ENCODE assay signal across 18 cellular contexts in genomic region chr10:23359692-23360380, GRCh38. TPM values are rescaled to one million over a fixed set of nuclear protein-coding genes. Genes with fewer than 3 reads are reported as not detected.
"Had no signal": no experiment of that assay in that cellular context is flagged by ENCODE, and none has a peak within 500 bp of the region (broad histone marks: within the 10 kb centered on the region; RNA-seq: fewer than 3 reads in every experiment).

No MANE protein-coding gene starts in this region.

- H3K27me3 Mint-ChIP-seq: activated T-helper 17 cell treated with anti-CD3 and anti-CD28 coated beads, Interleukin-2, amount 50 U/mL, for 72 hours had no signal

- H3K4me1 ChIP-seq: neural progenitor cell, tibial artery, uterus had no signal

- H3K36me3 ChIP-seq: brain microvascular endothelial cell, neural progenitor cell, ovary, tibial artery, uterus had no signal

- H3K4me3 ChIP-seq: lung, neural progenitor cell, ovary, tibial artery, uterus had no signal

- ATAC-seq: activated T-helper 17 cell treated with anti-CD3 and anti-CD28 coated beads, Interleukin-2, amount 50 U/mL, for 72 hours; effector memory CD8-positive, alpha-beta T cell had no signal

- H3K27me3 ChIP-seq: brain microvascular endothelial cell, neural progenitor cell, ovary, tibial artery, uterus had no signal

- H3K9me3 Mint-ChIP-seq: activated T-helper 17 cell treated with anti-CD3 and anti-CD28 coated beads, Interleukin-2, amount 50 U/mL, for 72 hours; effector memory CD8-positive, alpha-beta T cell; neural progenitor cell had no signal

- H2AFZ ChIP-seq: neural progenitor cell had no signal

- H3K27ac ChIP-seq: brain microvascular endothelial cell, neural progenitor cell, ovary, tibial artery, uterus had no signal

- H3K9ac ChIP-seq: neural progenitor cell had no signal

- H3K36me3 Mint-ChIP-seq: neural progenitor cell had no signal

- H3K4me3 Mint-ChIP-seq: activated T-helper 17 cell treated with anti-CD3 and anti-CD28 coated beads, Interleukin-2, amount 50 U/mL, for 72 hours; effector memory CD8-positive, alpha-beta T cell; neural progenitor cell had no signal

- H3K27ac Mint-ChIP-seq: activated T-helper 17 cell treated with anti-CD3 and anti-CD28 coated beads, Interleukin-2, amount 50 U/mL, for 72 hours; effector memory CD8-positive, alpha-beta T cell; neural progenitor cell had no signal

- H3K9me3 ChIP-seq: ovary, tibial artery, uterus had no signal

- DNase-seq: activated CD4-positive, alpha-beta T cell treated with anti-CD3 and anti-CD28 coated beads, Interleukin-2, amount 50 U/mL, for 48 hours; activated naive CD4-positive, alpha-beta T cell treated with Interleukin-2 at 50 U/mL for 16 hours; anterior cingulate cortex; brain microvascular endothelial cell; dermis blood vessel endothelial cell; effector memory CD8-positive, alpha-beta T cell; hippocampal formation; ovary; stimulated activated CD4-positive, alpha-beta T cell treated with anti-CD3 and anti-CD28 coated beads, Interleukin-15, amount 100 ng/mL, for 24 hours; stimulated activated CD4-positive, alpha-beta T cell treated with anti-CD3 and anti-CD28 coated beads, Interleukin-4, amount 100 ng/mL, for 24 hours; stimulated activated naive CD4-positive, alpha-beta T cell; tibial artery; uterus had no signal

- H3K4me2 ChIP-seq: neural progenitor cell had no signal

RNA-seq across cellular contexts. Expression of gene C10orf67, which starts 15.2 kb away (rescaled TPM):
- total RNA-seq: dermis blood vessel endothelial cell, kidney epithelial cell, subcutaneous adipose tissue had no signal
